1 cellular context compared by ENCODE assay signal in genomic region chr2:162582357-162582798, GRCh38.
A peak's percentile ranks its signal among the peaks of the same experiment; 100 is the strongest.
TF ChIP-seq lines count a peak whose summit lies in the region.

No MANE protein-coding gene starts in this region.

TF ChIP-seq in H1, 55 proteins besides CTCF, POLR2A, EP300 and RAD21 (continued from another document):
- TF ChIP-seq GTF2F1 (IDR thresholded peaks at IDR 0.05; ENCODE audit: borderline replicate concordance, low read depth, low read length): no peak
- no peak for TF ChIP-seq TEAD4 (IDR thresholded peaks at IDR 0.05; ENCODE audit: low read depth, low read length)
- TF ChIP-seq BACH1 (IDR thresholded peaks at IDR 0.05; ENCODE audit: low read length): peak; percentile 97
- TF ChIP-seq CTBP2 (IDR thresholded peaks at IDR 0.05; ENCODE audit: borderline replicate concordance, insufficient read depth, insufficient read length, low read length): no peak
